In the genomic region with DNA sequence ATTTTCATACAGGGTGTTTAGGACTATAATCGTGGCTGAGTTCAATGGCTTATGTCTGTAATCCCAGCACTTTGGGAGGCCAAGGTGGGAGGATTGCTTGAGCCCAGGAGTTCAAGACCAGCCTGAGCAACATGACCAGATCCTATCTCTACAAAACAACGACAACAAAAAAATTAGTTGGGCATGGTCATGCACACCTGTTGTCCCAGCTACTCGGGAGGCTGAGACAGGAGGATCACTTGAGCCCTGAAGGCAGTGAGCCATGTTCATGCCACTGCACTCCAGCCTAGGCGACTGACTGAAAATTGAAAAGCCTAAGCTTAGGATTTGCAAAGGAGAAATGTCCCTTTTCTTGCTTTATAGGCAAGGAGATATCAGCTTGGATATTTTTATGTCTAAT, we compare ENCODE assay signal across 10 cellular contexts. TPM values are rescaled to one million over a fixed set of nuclear protein-coding genes. Genes with fewer than 3 reads are reported as not detected.
DNase-seq lines count a peak whose midpoint lies in the region; ATAC-seq and TF ChIP-seq lines count a peak whose summit lies in the region.
"Had no signal": no experiment of that assay in that cellular context is flagged by ENCODE, and none has a peak within 500 bp of the region (broad histone marks: within the 10 kb centered on the region; RNA-seq: fewer than 3 reads in every experiment).

No MANE protein-coding gene starts in this region.

- no peaks in the 10 kb centered on the region for H3F3A ChIP-seq in PC-3 (ENCODE audit: low read length, unreplicated experiment)

- peak overlapping the region; percentile 91 for H3K4me2 ChIP-seq in PC-3 (ENCODE audit: low read length)

- no peaks in the 10 kb centered on the region for H3K27me3 ChIP-seq in PC-3 (ENCODE audit: low read length)
- no peaks in the 10 kb centered on the region for H3K27me3 ChIP-seq in spleen (replicated peaks in 1 of 7)

- CTCF ChIA-PET in activated CD4-positive, alpha-beta T cell treated with anti-CD3 and anti-CD28 coated beads, Interleukin-2, amount 10 ng/mL, durations not matched to agents 7 days and 5 days (lab: Charles Lee): interaction anchor here (0.6 to 1.4 kb wide), 5 partner anchors 10 to 618 kb away, joined by 3 to 6 read pairs (median 3); no protein-coding TSS in a partner anchor
- CTCF ChIA-PET in PC-3 (lab: Charles Lee): no interaction called here

- H4K20me1 ChIP-seq in PC-3 (ENCODE audit: low read length): peaks cover 18% of the 10 kb centered on the region; the same call in 1 of the 2 replicates

- peak overlapping the region; percentile 99 for H3K4me3 Mint-ChIP-seq in activated CD4-positive, alpha-beta T cell treated with anti-CD3 and anti-CD28 coated beads, Interleukin-2, amount 10 ng/mL, durations not matched to agents 7 days and 5 days

- H3K36me3 ChIP-seq in PC-3 (ENCODE audit: low read depth, low read length) (peaks cover 3% of the 10 kb centered on the region; the same call in 1 of the 2 replicates), spleen (peaks cover 0 to 39% (median 0%) of the 10 kb centered on the region in 6 donors)

- H3K9me2 ChIP-seq in PC-3 (replicated peaks; ENCODE audit: low read length): no peaks in the 10 kb centered on the region

- H3K27ac ChIP-seq in PC-3 (ENCODE audit: low read length) (no peak overlapping the region), spleen (no peak overlapping the region)

- H3K27ac Mint-ChIP-seq in activated CD4-positive, alpha-beta T cell treated with anti-CD3 and anti-CD28 coated beads, Interleukin-2, amount 10 ng/mL, durations not matched to agents 7 days and 5 days: no peak overlapping the region

- H3K79me2 ChIP-seq in PC-3 (ENCODE audit: low read length): peaks cover 64% of the 10 kb centered on the region

- H3K9me3 Mint-ChIP-seq in activated CD4-positive, alpha-beta T cell treated with anti-CD3 and anti-CD28 coated beads, Interleukin-2, amount 10 ng/mL, durations not matched to agents 7 days and 5 days: no peaks in the 10 kb centered on the region

- 84 to 95% (median 89%) methylated on average over 4 of the region's 4 CpGs for WGBS in spleen, 5 donors

- no peak for TF ChIP-seq CTCF in PC-3 (conservative IDR thresholded peaks at IDR 0.05; ENCODE audit: low read depth, low read length)
- no peak for TF ChIP-seq CTCF in epithelial cell of esophagus (IDR thresholded peaks at IDR 0.05; ENCODE audit: insufficient read depth, low read depth, low read length, missing control alignments)
- no peak for TF ChIP-seq CTCF in spleen (IDR thresholded peaks at IDR 0.05 in 8 of 11, conservative IDR thresholded peaks at IDR 0.05 in 3 of 11)

- DNase-seq in activated CD4-positive, alpha-beta T cell treated with anti-CD3 and anti-CD28 coated beads, Interleukin-2, amount 10 ng/mL, durations not matched to agents 7 days and 5 days: no peak
- DNase-seq in activated CD4-positive, alpha-beta T cell treated with anti-CD3 and anti-CD28 coated beads for 48 hours: no peak
- DNase-seq in PC-3: no peak
- DNase-seq in epithelial cell of esophagus (ENCODE audit: low read depth): no peak
- DNase-seq in spleen: no peak
- DNase-seq in OCI-M2 (lab: John Stamatoyannopoulos, UW; ENCODE audit: unreplicated experiment): no peak
- DNase-seq in CD1c-positive myeloid dendritic cell (ENCODE audit: extremely low spot score): no peak
- DNase-seq in occipital lobe (lab: John Stamatoyannopoulos, UW): no peak
- DNase-seq: NCI-H446 treated with DMSO at 0.1 percent for 48 hours had no signal

- H3K36me3 Mint-ChIP-seq in activated CD4-positive, alpha-beta T cell treated with anti-CD3 and anti-CD28 coated beads, Interleukin-2, amount 10 ng/mL, durations not matched to agents 7 days and 5 days (ENCODE audit: low read depth): peaks cover 25% of the 10 kb centered on the region

- H3K27me3 Mint-ChIP-seq in activated CD4-positive, alpha-beta T cell treated with anti-CD3 and anti-CD28 coated beads, Interleukin-2, amount 10 ng/mL, durations not matched to agents 7 days and 5 days: no peaks in the 10 kb centered on the region

- H2AFZ ChIP-seq in PC-3 (ENCODE audit: low read length): no peak overlapping the region

- POLR2A ChIA-PET in activated CD4-positive, alpha-beta T cell treated with anti-CD3 and anti-CD28 coated beads, Interleukin-2, amount 10 ng/mL, durations not matched to agents 7 days and 5 days (lab: Charles Lee): interaction anchor here (0.7 kb wide), 1 partner anchor 555 kb away, joined by 4 read pairs; no protein-coding TSS in a partner anchor
- POLR2A ChIA-PET in PC-3 (lab: Charles Lee; ENCODE audit: unreplicated experiment): no interaction called here

- TF ChIP-seq POLR2A in spleen (IDR thresholded peaks at IDR 0.05): no peak

- peaks cover 19% of the 10 kb centered on the region for H3K4me1 ChIP-seq in PC-3 (ENCODE audit: insufficient read depth, low read length)
- peaks cover 18 to 59% (median 44%) of the 10 kb centered on the region in 6 donors for H3K4me1 ChIP-seq in spleen

- H3K9ac ChIP-seq in PC-3 (ENCODE audit: low read length): no peak overlapping the region

- H3K4me3 ChIP-seq in PC-3 (ENCODE audit: low read length): peak overlapping the region; percentile 94
- peak overlapping the region; percentile 99 for H3K4me3 ChIP-seq in epithelial cell of esophagus (ENCODE audit: low read length)
- H3K4me3 ChIP-seq in spleen: peak overlapping the region in 7 of 8 donors; percentile 88 to 96 (median 95)

- ATAC-seq in PC-3: no peak

- no peaks in the 10 kb centered on the region for H3K9me3 ChIP-seq in PC-3 (ENCODE audit: low read length)
- H3K9me3 ChIP-seq in spleen: no peaks in the 10 kb centered on the region

- H3K4me1 Mint-ChIP-seq in activated CD4-positive, alpha-beta T cell treated with anti-CD3 and anti-CD28 coated beads, Interleukin-2, amount 10 ng/mL, durations not matched to agents 7 days and 5 days: peaks cover 36% of the 10 kb centered on the region

- no TSS peak for BruUV-seq in PC-3 (replicated peaks; lab: Mats Ljungman, UMichigan)

- intact Hi-C loops in PC-3 (cut with micrococcal nuclease): loop anchor here (10.0 kb wide), 1 partner anchor 142 kb away; no protein-coding TSS in a partner anchor
- intact Hi-C loops in spleen (cut with DNase I; ENCODE audit: low total_unique reads): no loop called here

RNA-seq across cellular contexts. Expression of gene BRK1, which starts 1.5 kb away (rescaled TPM):
- total RNA-seq in activated CD4-positive, alpha-beta T cell treated with anti-CD3 and anti-CD28 coated beads, Interleukin-2, amount 10 ng/mL, durations not matched to agents 7 days and 5 days: 100 to 1,000 TPM; 115 to 128 TPM
- total RNA-seq in PC-3 (2014; rRNA removed) (110 and 140 TPM in 2 replicates), spleen (10 to 100 TPM; 69.8 to 96.6 (median 90.2) TPM), occipital lobe (99.2 TPM)
- 100 to 1,000 TPM; 137 to 215 (median 215) TPM for polyA plus RNA-seq in spleen

RNA-seq across cellular contexts. Expression of gene FANCD2OS, which starts 8.9 kb away (rescaled TPM):
- total RNA-seq in activated CD4-positive, alpha-beta T cell treated with anti-CD3 and anti-CD28 coated beads, Interleukin-2, amount 10 ng/mL, durations not matched to agents 7 days and 5 days: not detected
- total RNA-seq in PC-3 (2014; rRNA removed): not detected in 2 replicates
- not detected for total RNA-seq in spleen
- not detected for polyA plus RNA-seq in spleen
- total RNA-seq in occipital lobe: not detected
- total RNA-seq: left lobe of liver had no signal

RNA-seq across cellular contexts. Expression of gene VHL, which starts 24.6 kb away (rescaled TPM):
- total RNA-seq in activated CD4-positive, alpha-beta T cell treated with anti-CD3 and anti-CD28 coated beads, Interleukin-2, amount 10 ng/mL, durations not matched to agents 7 days and 5 days: 10 to 100 TPM; 65.3 to 65.9 TPM
- total RNA-seq in PC-3 (2014; rRNA removed): 45.0 and 51.5 TPM in 2 replicates
- total RNA-seq in spleen: 10 to 100 TPM; 53.9 to 75.9 (median 64.6) TPM
- 10 to 100 TPM; 44.3 to 70.1 (median 46.5) TPM for polyA plus RNA-seq in spleen
- total RNA-seq in occipital lobe: 112 TPM

RNA-seq across cellular contexts. Expression of gene IRAK2, which starts 47.8 kb away (rescaled TPM):
- 1 to 10 TPM; 1.6 to 1.9 TPM for total RNA-seq in activated CD4-positive, alpha-beta T cell treated with anti-CD3 and anti-CD28 coated beads, Interleukin-2, amount 10 ng/mL, durations not matched to agents 7 days and 5 days
- total RNA-seq in PC-3 (2014; rRNA removed) (4.7 and 5.5 TPM in 2 replicates), spleen (10 to 100 TPM in 3 of 7 donors, 1 to 10 TPM in 4; 4.8 to 11.8 (median 9.4) TPM), occipital lobe (3.7 TPM)
- polyA plus RNA-seq in spleen: 1 to 10 TPM; 1.4 to 3.4 (median 2.7) TPM
